ENCODE assay signal across 8 cellular contexts in the genomic region with DNA sequence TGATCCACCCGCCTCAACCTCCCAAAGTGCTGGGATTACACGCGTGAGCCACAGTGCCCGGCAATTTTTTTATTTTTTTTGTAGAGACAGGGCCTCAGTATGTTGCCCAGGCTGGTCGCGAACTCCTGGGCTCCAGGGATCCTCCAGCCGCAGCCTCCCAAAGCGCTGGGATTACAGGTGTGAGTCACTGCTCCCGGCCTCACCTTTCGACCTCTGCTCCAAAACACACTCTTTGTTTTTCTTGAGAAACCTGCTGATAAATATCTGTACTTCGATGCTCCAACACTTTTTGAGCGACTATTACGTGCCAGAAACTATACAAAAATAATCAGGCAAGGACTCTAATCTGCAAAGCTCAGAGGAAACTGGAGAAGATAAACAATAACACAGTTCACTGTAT. TPM values are rescaled to one million over a fixed set of nuclear protein-coding genes. Genes with fewer than 3 reads are reported as not detected.
DNase-seq lines count a peak whose midpoint lies in the region; ATAC-seq and TF ChIP-seq lines count a peak whose summit lies in the region.

No MANE protein-coding gene starts in this region.

- H3K4me3 ChIP-seq in GM06990 (replicated peaks; ENCODE audit: low read depth, low read length): peak overlapping the region; percentile 81
- peak overlapping the region; percentile 96 to 97 for H3K4me3 ChIP-seq in Panc1 (ENCODE audit: low read depth in 2 of 2, low read length in 2 of 2)
- peak overlapping the region; percentile 77 to 97 (median 84) for H3K4me3 ChIP-seq in esophagus squamous epithelium
- peak overlapping the region; percentile 87 for H3K4me3 ChIP-seq in rectal smooth muscle tissue (ENCODE audit: low read length)
- H3K4me3 ChIP-seq in adrenal gland: peak overlapping the region in 2 of 4 donors; percentile 84 to 92

- H3K36me3 ChIP-seq in GM06990 (ENCODE audit: control insufficient read depth, insufficient read depth, low read length): peaks cover 2% of the 10 kb centered on the region; the same call in 1 of the 2 replicates
- peaks cover 8% of the 10 kb centered on the region for H3K36me3 ChIP-seq in Panc1 (ENCODE audit: control insufficient read depth, insufficient read depth, low read length)
- H3K36me3 ChIP-seq in esophagus squamous epithelium: peaks cover 0 to 36% (median 14%) of the 10 kb centered on the region in 3 donors
- no peaks in the 10 kb centered on the region for H3K36me3 ChIP-seq in rectal smooth muscle tissue (ENCODE audit: control insufficient read depth, insufficient read depth, low read length)
- peaks cover 0 to 31% of the 10 kb centered on the region in 2 donors for H3K36me3 ChIP-seq in adrenal gland (replicated peaks in 1 of 2)

- H3K9me3 ChIP-seq in Panc1 (ENCODE audit: control insufficient read depth, insufficient read depth, low read depth, low read length) (no peaks in the 10 kb centered on the region), esophagus squamous epithelium (no peaks in the 10 kb centered on the region), adrenal gland (replicated peaks in 1 of 3) (no peaks in the 10 kb centered on the region)

- H3K4me1 ChIP-seq in Panc1 (ENCODE audit: control insufficient read depth, insufficient read depth, low read length) (no peaks in the 10 kb centered on the region; the same call in 1 of the 2 replicates), esophagus squamous epithelium (peaks cover 7 to 33% (median 11%) of the 10 kb centered on the region in 3 donors), rectal smooth muscle tissue (ENCODE audit: control insufficient read depth, insufficient read depth, low read length) (no peaks in the 10 kb centered on the region), adrenal gland (replicated peaks in 1 of 2) (peaks cover 0 to 19% of the 10 kb centered on the region in 2 donors)

- CTCF ChIA-PET in Panc1 (lab: Charles Lee): no interaction called here

- H3K27me3 ChIP-seq in GM06990 (replicated peaks; ENCODE audit: control insufficient read depth, insufficient read depth, low read length): no peaks in the 10 kb centered on the region
- no peaks in the 10 kb centered on the region for H3K27me3 ChIP-seq in Panc1 (ENCODE audit: control insufficient read depth, insufficient read depth, low read length)
- no peaks in the 10 kb centered on the region for H3K27me3 ChIP-seq in esophagus squamous epithelium
- no peaks in the 10 kb centered on the region for H3K27me3 ChIP-seq in rectal smooth muscle tissue (ENCODE audit: control insufficient read depth, insufficient read depth, low read length)
- H3K27me3 ChIP-seq in adrenal gland: no peaks in the 10 kb centered on the region

- 70 to 86% methylated on average over 13 of the region's 13 CpGs for WGBS in esophagus squamous epithelium, 2 donors
- WGBS in adrenal gland, 4 donors: 81 to 86% (median 83%) methylated on average over 13 of the region's 13 CpGs

- TF ChIP-seq POLR2A in esophagus squamous epithelium (IDR thresholded peaks at IDR 0.05) (no peak), adrenal gland (IDR thresholded peaks at IDR 0.05) (no peak)

- TF ChIP-seq CTCF in GM06990 (IDR thresholded peaks at IDR 0.05; ENCODE audit: insufficient read depth, low read length, poor library complexity, severe bottlenecking): no peak
- no peak for TF ChIP-seq CTCF in Panc1 (IDR thresholded peaks at IDR 0.05)
- no peak for TF ChIP-seq CTCF in esophagus squamous epithelium (IDR thresholded peaks at IDR 0.05)
- no peak for TF ChIP-seq CTCF in GM20000 (IDR thresholded peaks at IDR 0.05; ENCODE audit: extremely low read depth, missing control alignments)
- TF ChIP-seq CTCF in adrenal gland (IDR thresholded peaks at IDR 0.05): no peak

- H3K27ac ChIP-seq in Panc1 (ENCODE audit: low read length) (peak overlapping the region; percentile 97), esophagus squamous epithelium (peak overlapping the region in 2 of 4 donors; percentile 84 to 90), rectal smooth muscle tissue (ENCODE audit: low read depth, low read length) (no peak overlapping the region), adrenal gland (no peak overlapping the region)

- DNase-seq in GM06990 (ENCODE audit: extremely low read depth, insufficient read length): no peak
- no peak for DNase-seq in Panc1 (ENCODE audit: low read depth, low spot score)
- no peak for DNase-seq in esophagus squamous epithelium (lab: John Stamatoyannopoulos, UW)
- no peak for DNase-seq in GM20000 (ENCODE audit: low spot score)
- DNase-seq in NCI-H2227 treated with DMSO at 0.1 percent for 48 hours (lab: John Stamatoyannopoulos, UW): no peak
- DNase-seq in adrenal gland: no peak

- no peak for ATAC-seq in Panc1
- ATAC-seq in HG03039 (IDR thresholded peaks at IDR 0.05; ENCODE audit: unreplicated experiment): no peak

- intact Hi-C loops in Panc1 (cut with micrococcal nuclease; ENCODE audit: unreplicated experiment) (no loop called here), esophagus squamous epithelium (cut with DNase I) (no loop called here), adrenal gland (cut with DNase I) (no loop called here)

- no peak overlapping the region for H3K9ac ChIP-seq in rectal smooth muscle tissue (ENCODE audit: low read length)

- BruUV-seq in Panc1 (replicated peaks; lab: Mats Ljungman, UMichigan): no TSS peak

- POLR2A ChIA-PET in Panc1 (lab: Charles Lee): no interaction called here

- in situ Hi-C loops in Panc1 (cut with HindIII; ENCODE audit: low pct_unique_long_range_greater_than_20kb, low sequenced_read_pairs): no loop called here

RNA-seq across cellular contexts. Expression of a gene that starts 1.0 kb away (rescaled TPM):
- 41.4 TPM for total RNA-seq in Panc1 (2021; ENCODE audit: unreplicated experiment)
- polyA plus RNA-seq in Panc1 (2012; ENCODE audit: insufficient read length): 16.1 TPM
- 10 to 100 TPM; 11.2 to 22.9 (median 16.1) TPM for total RNA-seq in esophagus squamous epithelium
- 10 to 100 TPM; 13.5 to 29.4 (median 26.7) TPM for total RNA-seq in adrenal gland
- polyA plus RNA-seq in adrenal gland: 10 to 100 TPM in 1 of 3 donors, 1 to 10 TPM in 2; 3.5 to 28.7 (median 6.7) TPM

RNA-seq across cellular contexts. Expression of a gene that starts 11.2 kb away (rescaled TPM):
- total RNA-seq in Panc1 (2021; ENCODE audit: unreplicated experiment) (57.8 TPM), esophagus squamous epithelium (10 to 100 TPM; 22.9 to 47.3 (median 33.5) TPM), adrenal gland (100 to 1,000 TPM in 1 of 8 donors, 10 to 100 TPM in 7; 23.4 to 206 (median 44.8) TPM)
- 25.1 TPM for polyA plus RNA-seq in Panc1 (2012; ENCODE audit: insufficient read length)
- polyA plus RNA-seq in adrenal gland: 10 to 100 TPM in 2 of 3 donors, 1 to 10 TPM in 1; 7.2 to 37.7 (median 17.6) TPM

RNA-seq across cellular contexts. Expression of a gene that starts 48.6 kb away (rescaled TPM):
- total RNA-seq in Panc1 (2021; ENCODE audit: unreplicated experiment): 9.9 TPM
- 2.9 TPM for polyA plus RNA-seq in Panc1 (2012; ENCODE audit: insufficient read length)
- 10 to 100 TPM in 1 of 4 donors, 1 to 10 TPM in 3; 5.0 to 10.3 (median 6.8) TPM for total RNA-seq in esophagus squamous epithelium
- total RNA-seq in adrenal gland: 10 to 100 TPM; 12.4 to 41.5 (median 22.8) TPM
- polyA plus RNA-seq in adrenal gland: 1 to 10 TPM; 3.7 to 9.1 (median 6.2) TPM
